10 cellular contexts compared by ENCODE assay signal in genomic region chr9:69376651-69377050, GRCh38. TPM values are rescaled to one million over a fixed set of nuclear protein-coding genes. Genes with fewer than 3 reads are reported as not detected.
DNase-seq lines count a peak whose midpoint lies in the region; ATAC-seq, FAIRE-seq and TF ChIP-seq lines count a peak whose summit lies in the region.
"Had no signal": no experiment of that assay in that cellular context is flagged by ENCODE, and none has a peak within 500 bp of the region (broad histone marks: within the 10 kb centered on the region; RNA-seq: fewer than 3 reads in every experiment).

No MANE protein-coding gene starts in this region.

- H3K9me3 ChIP-seq in SK-N-SH (no peaks in the 10 kb centered on the region), osteoblast (ENCODE audit: low read depth, low read length) (no peaks in the 10 kb centered on the region), Caco-2 (no peaks in the 10 kb centered on the region)

- H3K4me1 Mint-ChIP-seq in naive thymus-derived CD8-positive, alpha-beta T cell = no peaks in the 10 kb centered on the region
- no peaks in the 10 kb centered on the region for H3K4me1 Mint-ChIP-seq in Caco-2 (ENCODE audit: low read depth, unreplicated experiment)

- H3K27ac Mint-ChIP-seq in naive thymus-derived CD8-positive, alpha-beta T cell = no peak overlapping the region
- no peak overlapping the region for H3K27ac Mint-ChIP-seq in Caco-2 (ENCODE audit: unreplicated experiment)
- H3K27ac Mint-ChIP-seq: neural progenitor cell had no signal

- H3K36me3 ChIP-seq in SK-N-SH (replicated peaks in 1 of 2; ENCODE audit: control insufficient read depth in 1 of 2, insufficient read depth in 2 of 2, low read length in 1 of 2) (no peaks in the 10 kb centered on the region), osteoblast (ENCODE audit: insufficient read depth, low read length) (no peaks in the 10 kb centered on the region), Caco-2 (ENCODE audit: control insufficient read depth, insufficient read depth, low read length) (no peaks in the 10 kb centered on the region)
- H3K36me3 ChIP-seq: neural progenitor cell had no signal

- no peak for TF ChIP-seq POLR2A in GM12891 (IDR thresholded peaks at IDR 0.05; ENCODE audit: low read depth, low read length)

- H3K9me2 ChIP-seq in SK-N-SH = no peaks in the 10 kb centered on the region

- BruUV-seq in Caco-2 (replicated peaks; lab: Mats Ljungman, UMichigan) = no TSS peak

- H3K4me3 ChIP-seq in SK-N-SH (ENCODE audit: low read depth in 2 of 2, low read length in 1 of 2) = no peak overlapping the region
- no peak overlapping the region for H3K4me3 ChIP-seq in fibroblast of villous mesenchyme (ENCODE audit: low read depth, low read length)
- H3K4me3 ChIP-seq in osteoblast (ENCODE audit: insufficient read depth, low read length) = peak overlapping the region; percentile 28
- no peak overlapping the region for H3K4me3 ChIP-seq in Caco-2 (ENCODE audit: low read depth, low read length)
- H3K4me3 ChIP-seq: neural progenitor cell had no signal

- H3K4me1 ChIP-seq in SK-N-SH (ENCODE audit: control insufficient read depth in 1 of 2, insufficient read depth in 2 of 2, low read depth in 1 of 2, low read length in 1 of 2) = peaks cover 0 to 23% of the 10 kb centered on the region in 2 experiments; a peak in 3 of 4 replicates
- peaks cover 41% of the 10 kb centered on the region for H3K4me1 ChIP-seq in osteoblast (ENCODE audit: insufficient read depth, low read length)
- H3K4me1 ChIP-seq in Caco-2 = no peaks in the 10 kb centered on the region

- TF ChIP-seq RAD21 in SK-N-SH (IDR thresholded peaks at IDR 0.05; ENCODE audit: low read length) = no peak

- H3K9me3 Mint-ChIP-seq in naive thymus-derived CD8-positive, alpha-beta T cell = no peaks in the 10 kb centered on the region
- H3K9me3 Mint-ChIP-seq in Caco-2 (ENCODE audit: unreplicated experiment) = no peaks in the 10 kb centered on the region
- H3K9me3 Mint-ChIP-seq: neural progenitor cell had no signal

- H3K79me2 ChIP-seq in SK-N-SH (ENCODE audit: insufficient read depth) = no peaks in the 10 kb centered on the region
- H3K79me2 ChIP-seq in osteoblast (ENCODE audit: insufficient read depth, low read length) = no peaks in the 10 kb centered on the region

- intact Hi-C loops in Caco-2 (cut with micrococcal nuclease; ENCODE audit: unreplicated experiment) = no loop called here

- H3F3A ChIP-seq in SK-N-SH (replicated peaks; ENCODE audit: insufficient read depth) = peaks cover 8% of the 10 kb centered on the region

- no peak for TF ChIP-seq EP300 in SK-N-SH (IDR thresholded peaks at IDR 0.05; ENCODE audit: borderline replicate concordance in 1 of 2, low read depth in 1 of 2, low read length in 1 of 2)

- 0% methylated on average over 3 of the region's 3 CpGs for WGBS in SK-N-SH (ENCODE audit: low lambda C conversion rate)

- no peak overlapping the region for H3K9ac ChIP-seq in SK-N-SH
- H3K9ac ChIP-seq: neural progenitor cell had no signal

- DNase-seq in CD1c-positive myeloid dendritic cell (ENCODE audit: extremely low spot score) (peak; percentile 65), SK-N-SH (no peak), fibroblast of villous mesenchyme (ENCODE audit: low read depth) (peak; percentile 81), osteoblast (ENCODE audit: insufficient read length, low spot score, missing footprints) (peak; percentile 84), GM12891 (ENCODE audit: insufficient read length, low spot score) (no peak), Caco-2 (no peak)
- no peak for DNase-seq in activated CD4-positive, alpha-beta T cell treated with anti-CD3 and anti-CD28 coated beads, Interleukin-2, amount 50 U/mL, for 1 hour
- DNase-seq in naive thymus-derived CD8-positive, alpha-beta T cell = no peak
- DNase-seq: NCI-H187 had no signal

- H3K4me3 Mint-ChIP-seq in naive thymus-derived CD8-positive, alpha-beta T cell = no peak overlapping the region
- H3K4me3 Mint-ChIP-seq in Caco-2 (ENCODE audit: unreplicated experiment) = no peak overlapping the region
- H3K4me3 Mint-ChIP-seq: neural progenitor cell had no signal

- no peaks in the 10 kb centered on the region for H3K36me3 Mint-ChIP-seq in naive thymus-derived CD8-positive, alpha-beta T cell
- no peaks in the 10 kb centered on the region for H3K36me3 Mint-ChIP-seq in Caco-2 (ENCODE audit: insufficient read depth, unreplicated experiment)
- H3K36me3 Mint-ChIP-seq: neural progenitor cell had no signal

- POLR2A ChIA-PET in SK-N-SH (lab: Yijun Ruan, JAX) (no interaction called here), Caco-2 (lab: Charles Lee) (no interaction called here)
- POLR2A ChIA-PET in naive thymus-derived CD8-positive, alpha-beta T cell (lab: Charles Lee) = no interaction called here

- CTCF ChIA-PET in SK-N-SH (lab: Yijun Ruan, JAX) = interaction anchor here (1.0 kb wide), 1 partner anchor 14 kb away, joined by 3 read pairs; no protein-coding TSS in a partner anchor
- CTCF ChIA-PET in Caco-2 (lab: Charles Lee) = no interaction called here

- no peak for TF ChIP-seq CTCF in SK-N-SH (IDR thresholded peaks at IDR 0.05)
- TF ChIP-seq CTCF in fibroblast of villous mesenchyme (IDR thresholded peaks at IDR 0.05; ENCODE audit: insufficient read depth, low read depth, low read length) = no peak
- TF ChIP-seq CTCF in osteoblast (IDR thresholded peaks at IDR 0.05; ENCODE audit: extremely low read depth, low read depth, low read length) = peak; percentile 8
- TF ChIP-seq CTCF in Caco-2 (IDR thresholded peaks at IDR 0.05; ENCODE audit: insufficient read depth in 1 of 2, low read depth in 1 of 2, low read length in 1 of 2, severe bottlenecking in 1 of 2, unreplicated experiment in 1 of 2) = no peak

- peaks cover 3 to 18% (median 11%) of the 10 kb centered on the region in 5 donors for H3K27me3 Mint-ChIP-seq in naive thymus-derived CD8-positive, alpha-beta T cell
- H3K27me3 Mint-ChIP-seq in Caco-2 (ENCODE audit: insufficient read depth, unreplicated experiment) = no peaks in the 10 kb centered on the region

- ATAC-seq in naive thymus-derived CD8-positive, alpha-beta T cell = no peak

- peaks cover 3% of the 10 kb centered on the region; the same call in 1 of the 2 replicates for H3K27me3 ChIP-seq in SK-N-SH (ENCODE audit: insufficient read depth)
- H3K27me3 ChIP-seq in osteoblast (ENCODE audit: insufficient read depth, low read length) = no peaks in the 10 kb centered on the region
- no peaks in the 10 kb centered on the region for H3K27me3 ChIP-seq in Caco-2 (replicated peaks; ENCODE audit: control insufficient read depth, insufficient read depth, low read length)
- H3K27me3 ChIP-seq: neural progenitor cell had no signal

- H3K27ac ChIP-seq in SK-N-SH (ENCODE audit: low read depth in 2 of 2, low read length in 1 of 2) (no peak overlapping the region), osteoblast (ENCODE audit: low read depth, low read length) (peak overlapping the region; percentile 75)
- H3K27ac ChIP-seq: neural progenitor cell had no signal

- H2AFZ ChIP-seq in SK-N-SH (ENCODE audit: low read depth) (peak overlapping the region; percentile 60), osteoblast (ENCODE audit: low read length) (peak overlapping the region; percentile 79)
- H2AFZ ChIP-seq: neural progenitor cell had no signal

- no peaks in the 10 kb centered on the region for H4K20me1 ChIP-seq in SK-N-SH (ENCODE audit: insufficient read depth)
- H4K20me1 ChIP-seq in osteoblast (ENCODE audit: insufficient read depth, low read length) = no peaks in the 10 kb centered on the region

- FAIRE-seq in GM12891 (lab: Jason Lieb, UNC) = no peak

- peak overlapping the region; percentile 45 for H3K4me2 ChIP-seq in SK-N-SH
- peak overlapping the region; percentile 74 for H3K4me2 ChIP-seq in osteoblast (ENCODE audit: insufficient read depth, low read length)
- H3K4me2 ChIP-seq: neural progenitor cell had no signal

TF ChIP-seq in SK-N-SH, 30 proteins besides CTCF, POLR2A, EP300 and RAD21 (continues in another document):
- TF ChIP-seq JUND (IDR thresholded peaks at IDR 0.05) (peak; percentile 76), MEF2A (IDR thresholded peaks at IDR 0.05; ENCODE audit: borderline replicate concordance, low read depth) (no peak), TCF12 (IDR thresholded peaks at IDR 0.05) (peak; percentile 10; the same call in 1 of the 2 replicates), RFX5 (IDR thresholded peaks at IDR 0.05; ENCODE audit: low read length) (no peak), TEAD4 (IDR thresholded peaks at IDR 0.05; ENCODE audit: borderline replicate concordance, insufficient read depth) (0 out of 2 replicates have a peak, but pooled peaks have one; percentile 21), YY1 (IDR thresholded peaks at IDR 0.05; ENCODE audit: low read depth) (no peak), FOSL2 (IDR thresholded peaks at IDR 0.05; ENCODE audit: borderline replicate concordance, low read depth) (peak; percentile 62; the same call in 1 of the 2 replicates)

TF ChIP-seq in GM12891, 5 proteins besides CTCF, POLR2A, EP300 and RAD21:
- TF ChIP-seq SPI1 (IDR thresholded peaks at IDR 0.05; ENCODE audit: low read depth, low read length) (no peak), PAX5 (IDR thresholded peaks at IDR 0.05; ENCODE audit: insufficient read depth, low read length, severe bottlenecking) (no peak), TAF1 (IDR thresholded peaks at IDR 0.05; ENCODE audit: low read depth, low read length) (no peak)

RNA-seq across cellular contexts. Expression of gene ENTREP1, which starts 51.6 kb away (rescaled TPM):
- not detected in 2 replicates for polyA plus RNA-seq in SK-N-SH (2012; rRNA removed)
- not detected in 2 replicates for polyA plus RNA-seq in SK-N-SH (2012; cell fraction: cytosol; rRNA removed)
- polyA plus RNA-seq in SK-N-SH (2012; cell fraction: nucleus; rRNA removed) = 0.04 and 0.07 TPM in 2 replicates
- total RNA-seq in fibroblast of villous mesenchyme (under 0.01 TPM in 1 of 2 replicates, not detected in the other), osteoblast (under 0.01 TPM in 2 replicates), Caco-2 (2022) (not detected in 2 replicates)
- not detected for polyA plus RNA-seq in GM12891 (2012; ENCODE audit: low read depth, missing spikeins)
- not detected for total RNA-seq in naive thymus-derived CD8-positive, alpha-beta T cell
- not detected for polyA plus RNA-seq in naive thymus-derived CD8-positive, alpha-beta T cell

Comparison
In these comparisons a context has a peak if more than half of its experiments do, and no peak if none do; other contexts are left out.
1. DNase-seq: peak in CD1c-positive myeloid dendritic cell (single experiment), fibroblast of villous mesenchyme (single experiment) and osteoblast (single experiment); none in SK-N-SH (single experiment), GM12891 (single experiment), activated CD4-positive, alpha-beta T cell treated with anti-CD3 and anti-CD28 coated beads, Interleukin-2, amount 50 U/mL, for 1 hour (single experiment), naive thymus-derived CD8-positive, alpha-beta T cell (0 of 10) and Caco-2 (0 of 2).